ENCODE assay signal across 8 cellular contexts in the genomic region with DNA sequence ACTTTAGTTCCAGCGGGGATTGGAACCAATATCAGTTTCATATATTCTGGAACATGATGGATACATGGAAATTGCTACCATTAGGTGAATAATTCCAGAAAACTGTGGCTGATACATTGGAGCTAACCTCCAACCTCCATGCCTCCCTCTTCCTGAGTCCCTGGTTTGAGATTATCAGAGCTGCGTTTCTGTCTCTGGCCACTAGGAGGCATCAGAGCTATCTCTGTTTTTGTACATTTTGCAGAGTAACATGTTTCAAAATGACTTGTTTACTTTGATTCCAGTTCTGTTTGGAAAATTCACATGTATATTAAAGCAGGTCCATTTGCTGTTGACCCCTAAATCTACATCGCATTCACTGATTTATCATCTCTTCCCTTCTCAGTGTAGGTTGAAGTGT. TPM values are rescaled to one million over a fixed set of nuclear protein-coding genes. Genes with fewer than 3 reads are reported as not detected.
A peak's percentile ranks its signal among the peaks of the same experiment; 100 is the strongest.
DNase-seq lines count a peak whose midpoint lies in the region; ATAC-seq and TF ChIP-seq lines count a peak whose summit lies in the region.

No MANE protein-coding gene starts in this region.

- H3K4me1 ChIP-seq in left ventricle myocardium inferior = no peaks in the 10 kb centered on the region
- H3K4me1 ChIP-seq in fibroblast of lung (ENCODE audit: control insufficient read depth, extremely low read depth, insufficient read depth, low read length) = no peaks in the 10 kb centered on the region
- H3K4me1 ChIP-seq in psoas muscle = no peaks in the 10 kb centered on the region

- H3K27ac ChIP-seq in left ventricle myocardium inferior (replicated peaks) = no peak overlapping the region
- H3K27ac ChIP-seq in fibroblast of lung (ENCODE audit: insufficient read depth, low read length) = no peak overlapping the region
- no peak overlapping the region for H3K27ac ChIP-seq in psoas muscle

- H2AFZ ChIP-seq in fibroblast of lung (ENCODE audit: low read length) = no peak overlapping the region

- no peaks in the 10 kb centered on the region for H3K27me3 Mint-ChIP-seq in activated CD4-positive, alpha-beta memory T cell treated with anti-CD3 and anti-CD28 coated beads for 36 hours

- H3K4me2 ChIP-seq in fibroblast of lung (ENCODE audit: extremely low read depth, insufficient read depth, low read length) = no peak overlapping the region

- H3K36me3 ChIP-seq in left ventricle myocardium inferior (no peaks in the 10 kb centered on the region), fibroblast of lung (ENCODE audit: control insufficient read depth, insufficient read depth, low read length) (no peaks in the 10 kb centered on the region), psoas muscle (ENCODE audit: insufficient read depth in 1 of 2, low read depth in 1 of 2) (no peaks in the 10 kb centered on the region)

- DNase-seq in left ventricle myocardium inferior = no peak
- no peak for DNase-seq in left cardiac atrium
- peak; percentile 4 for DNase-seq in HuH-7.5 (ENCODE audit: low spot score)
- DNase-seq in activated CD4-positive, alpha-beta memory T cell treated with anti-CD3 and anti-CD28 coated beads for 36 hours = peak; percentile 39
- peak in 1 of 2 donors; percentile 30 for DNase-seq in fibroblast of lung (ENCODE audit: low read depth in 2 of 2)
- DNase-seq in psoas muscle = no peak
- DNase-seq in dedifferentiated amniotic fluid mesenchymal stem cell (ENCODE audit: extremely low spot score) = no peak
- DNase-seq in KG1 (lab: John Stamatoyannopoulos, UW) = no peak

- no peaks in the 10 kb centered on the region for H4K20me1 ChIP-seq in fibroblast of lung (ENCODE audit: control insufficient read depth, extremely low read depth, insufficient read depth, low read length)

- H3K4me1 Mint-ChIP-seq in activated CD4-positive, alpha-beta memory T cell treated with anti-CD3 and anti-CD28 coated beads for 36 hours (ENCODE audit: low read depth) = no peaks in the 10 kb centered on the region

- POLR2A ChIA-PET in activated CD4-positive, alpha-beta memory T cell treated with anti-CD3 and anti-CD28 coated beads for 36 hours (lab: Charles Lee) = no interaction called here

- WGBS in psoas muscle, 3 donors = 29 to 60% (median 60%) methylated on average over 3 of the region's 3 CpGs

- H3K79me2 ChIP-seq in fibroblast of lung (ENCODE audit: control insufficient read depth, insufficient read depth, low read length) = no peaks in the 10 kb centered on the region

- H3K9me3 Mint-ChIP-seq in activated CD4-positive, alpha-beta memory T cell treated with anti-CD3 and anti-CD28 coated beads for 36 hours = no peaks in the 10 kb centered on the region

- ATAC-seq in left cardiac atrium (no peak), psoas muscle (no peak)

- intact Hi-C loops in left ventricle myocardium inferior (cut with micrococcal nuclease) = no loop called here
- intact Hi-C loops in left cardiac atrium (cut with DNase I) = no loop called here
- intact Hi-C loops in activated CD4-positive, alpha-beta memory T cell treated with anti-CD3 and anti-CD28 coated beads for 36 hours (cut with micrococcal nuclease) = no loop called here
- intact Hi-C loops in psoas muscle (cut with DNase I) = no loop called here

- no peaks in the 10 kb centered on the region for H3K9me3 ChIP-seq in left ventricle myocardium inferior (replicated peaks)
- H3K9me3 ChIP-seq in fibroblast of lung (ENCODE audit: control insufficient read depth, insufficient read depth, low read depth, low read length) = no peaks in the 10 kb centered on the region
- H3K9me3 ChIP-seq in psoas muscle = no peaks in the 10 kb centered on the region

- no peak overlapping the region for H3K4me3 ChIP-seq in left ventricle myocardium inferior
- no peak overlapping the region for H3K4me3 ChIP-seq in fibroblast of lung (replicated peaks in 1 of 4; ENCODE audit: control extremely low read depth in 1 of 4, insufficient read depth in 1 of 4, low read depth in 3 of 4, low read length in 4 of 4)
- no peak overlapping the region for H3K4me3 ChIP-seq in psoas muscle

- CTCF ChIA-PET in activated CD4-positive, alpha-beta memory T cell treated with anti-CD3 and anti-CD28 coated beads for 36 hours (lab: Charles Lee) = interaction anchor here (0.7 to 3.3 kb wide), 7 partner anchors 9 to 827 kb away, joined by 3 to 41 read pairs (median 4); no protein-coding TSS in a partner anchor

- no peak overlapping the region for H3K9ac ChIP-seq in fibroblast of lung (ENCODE audit: insufficient read depth, low read length)

- TF ChIP-seq CTCF in left ventricle myocardium inferior (IDR thresholded peaks at IDR 0.05; ENCODE audit: borderline replicate concordance) = peak; percentile 63
- TF ChIP-seq CTCF in fibroblast of lung (conservative IDR thresholded peaks at IDR 0.05 in 1 of 2, IDR thresholded peaks at IDR 0.05 in 1 of 2; ENCODE audit: low read depth in 1 of 2, low read length in 2 of 2) = peak; percentile 54 to 73
- peak; percentile 56 for TF ChIP-seq CTCF in psoas muscle (IDR thresholded peaks at IDR 0.05)

- no peak overlapping the region for H3K4me3 Mint-ChIP-seq in activated CD4-positive, alpha-beta memory T cell treated with anti-CD3 and anti-CD28 coated beads for 36 hours

- H3K27ac Mint-ChIP-seq in activated CD4-positive, alpha-beta memory T cell treated with anti-CD3 and anti-CD28 coated beads for 36 hours = no peak overlapping the region

- H3K27me3 ChIP-seq in left ventricle myocardium inferior (ENCODE audit: low read depth) = no peaks in the 10 kb centered on the region
- H3K27me3 ChIP-seq in fibroblast of lung (ENCODE audit: control insufficient read depth, insufficient read depth, low read length) = no peaks in the 10 kb centered on the region
- no peaks in the 10 kb centered on the region for H3K27me3 ChIP-seq in psoas muscle (ENCODE audit: insufficient read depth in 3 of 3, low read length in 2 of 3)

- H3K36me3 Mint-ChIP-seq in activated CD4-positive, alpha-beta memory T cell treated with anti-CD3 and anti-CD28 coated beads for 36 hours = no peaks in the 10 kb centered on the region

RNA-seq across cellular contexts. Expression of a gene that starts 2.4 kb away (rescaled TPM):
- not detected for total RNA-seq in left ventricle myocardium inferior
- total RNA-seq in left cardiac atrium = under 1 TPM; 0.35 to 0.55 TPM
- not detected for total RNA-seq in activated CD4-positive, alpha-beta memory T cell treated with anti-CD3 and anti-CD28 coated beads for 36 hours
- total RNA-seq in fibroblast of lung = 0.26 and 0.33 TPM in 2 replicates
- 0.06 and 0.12 TPM in 2 replicates for polyA plus RNA-seq in fibroblast of lung
- polyA plus RNA-seq in fibroblast of lung (2012) = not detected in 2 replicates
- 2.1 and 4.0 TPM in 2 replicates for polyA minus RNA-seq in fibroblast of lung (ENCODE audit: low replicate concordance)
- total RNA-seq in psoas muscle = not detected
- polyA plus RNA-seq in psoas muscle = under 1 TPM in 1 of 3 donors, not detected in 2; 0.04 TPM

Comparison
In these comparisons a context has a peak if more than half of its experiments do, and no peak if none do; other contexts are left out.
1. DNase-seq: peak in HuH-7.5 (single experiment) and activated CD4-positive, alpha-beta memory T cell treated with anti-CD3 and anti-CD28 coated beads for 36 hours (single experiment); none in left ventricle myocardium inferior (single experiment), left cardiac atrium (single experiment), psoas muscle (0 of 2), dedifferentiated amniotic fluid mesenchymal stem cell (single experiment) and KG1 (single experiment).
2. Peak in every context shown above with its lines, with median percentiles within 50 percentile points of each other: CTCF ChIP-seq.